Comparison of ENCODE assay signal across 18 cellular contexts in genomic region chr2:236715077-236715476, GRCh38.
A peak's percentile ranks its signal among the peaks of the same experiment; 100 is the strongest.
DNase-seq lines count a peak whose midpoint lies in the region; FAIRE-seq and TF ChIP-seq lines count a peak whose summit lies in the region.
"Had no signal": no experiment of that assay in that cellular context is flagged by ENCODE, and none has a peak within 500 bp of the region (broad histone marks: within the 10 kb centered on the region; RNA-seq: fewer than 3 reads in every experiment).

No MANE protein-coding gene starts in this region.

- H3K4me1 ChIP-seq in osteoblast (ENCODE audit: insufficient read depth, low read length) (peaks cover 25% of the 10 kb centered on the region), testis (no peaks in the 10 kb centered on the region)

- peak overlapping the region; percentile 10 for H2AFZ ChIP-seq in osteoblast (ENCODE audit: low read length)

- H3K36me3 Mint-ChIP-seq in CD14-positive monocyte, result peaks cover 0 to 4% of the 10 kb centered on the region in 2 donors
- H3K36me3 Mint-ChIP-seq: naive thymus-derived CD8-positive, alpha-beta T cell had no signal

- TF ChIP-seq POLR2A in testis (IDR thresholded peaks at IDR 0.05), result no peak

- H3K27me3 Mint-ChIP-seq in CD14-positive monocyte (ENCODE audit: low read depth in 3 of 3), result peaks cover 16 to 28% (median 23%) of the 10 kb centered on the region in 3 donors

- H3K9me3 ChIP-seq in osteoblast (ENCODE audit: low read depth, low read length), result no peaks in the 10 kb centered on the region
- no peaks in the 10 kb centered on the region for H3K9me3 ChIP-seq in testis
- H3K9me3 ChIP-seq: heart left ventricle, right atrium auricular region, transverse colon had no signal

- peak overlapping the region; percentile 47 to 80 for H3K4me3 Mint-ChIP-seq in CD14-positive monocyte
- H3K4me3 Mint-ChIP-seq: activated naive CD8-positive, alpha-beta T cell treated with anti-CD3 and anti-CD28 coated beads, Interleukin-2, amount 50 U/mL, for 24 hours; naive thymus-derived CD8-positive, alpha-beta T cell had no signal

- H3K9me3 Mint-ChIP-seq in CD14-positive monocyte, result peaks cover 0 to 4% (median 0%) of the 10 kb centered on the region in 7 donors
- H3K9me3 Mint-ChIP-seq: activated naive CD8-positive, alpha-beta T cell treated with anti-CD3 and anti-CD28 coated beads, Interleukin-2, amount 50 U/mL, for 24 hours; naive thymus-derived CD8-positive, alpha-beta T cell had no signal

- no peak overlapping the region for H3K4me3 ChIP-seq in fibroblast of the aortic adventitia (ENCODE audit: low read depth, low read length)
- H3K4me3 ChIP-seq in osteoblast (ENCODE audit: insufficient read depth, low read length), result peak overlapping the region; percentile 14
- H3K4me3 ChIP-seq in testis, result no peak overlapping the region
- H3K4me3 ChIP-seq: heart left ventricle, right atrium auricular region, transverse colon had no signal

- H3K27ac Mint-ChIP-seq in CD14-positive monocyte, result peak overlapping the region in 5 of 7 donors; percentile 24 to 68 (median 47)
- H3K27ac Mint-ChIP-seq: activated naive CD8-positive, alpha-beta T cell treated with anti-CD3 and anti-CD28 coated beads, Interleukin-2, amount 50 U/mL, for 24 hours; naive thymus-derived CD8-positive, alpha-beta T cell had no signal

- H3K27me3 ChIP-seq in osteoblast (ENCODE audit: insufficient read depth, low read length) (peaks cover 2% of the 10 kb centered on the region), testis (no peaks in the 10 kb centered on the region)
- H3K27me3 ChIP-seq: right atrium auricular region had no signal

- no peaks in the 10 kb centered on the region for H4K20me1 ChIP-seq in osteoblast (ENCODE audit: insufficient read depth, low read length)

- 51 to 57% methylated on average over 10 of the region's 10 CpGs for WGBS in testis, 2 donors

- H3K4me2 ChIP-seq in osteoblast (ENCODE audit: insufficient read depth, low read length), result peak overlapping the region; percentile 41

- no peaks in the 10 kb centered on the region for H3K36me3 ChIP-seq in osteoblast (ENCODE audit: insufficient read depth, low read length)
- no peaks in the 10 kb centered on the region for H3K36me3 ChIP-seq in testis (ENCODE audit: low read depth, missing control alignments)
- H3K36me3 ChIP-seq: heart left ventricle, right atrium auricular region, transverse colon had no signal

- intact Hi-C loops in CD14-positive monocyte (cut with micrococcal nuclease), result no loop called here
- intact Hi-C loops in testis (cut with DNase I; ENCODE audit: low total_unique reads), result no loop called here

- H3K4me1 Mint-ChIP-seq in CD14-positive monocyte, result peaks cover 51% of the 10 kb centered on the region
- H3K4me1 Mint-ChIP-seq: activated naive CD8-positive, alpha-beta T cell treated with anti-CD3 and anti-CD28 coated beads, Interleukin-2, amount 50 U/mL, for 24 hours had no signal

- no peaks in the 10 kb centered on the region for H3K79me2 ChIP-seq in osteoblast (ENCODE audit: insufficient read depth, low read length)

- TF ChIP-seq CTCF in CD14-positive monocyte (IDR thresholded peaks at IDR 0.05) (no peak), fibroblast of the aortic adventitia (IDR thresholded peaks at IDR 0.05; ENCODE audit: insufficient read depth, low read length) (no peak), osteoblast (IDR thresholded peaks at IDR 0.05; ENCODE audit: extremely low read depth, low read depth, low read length) (no peak), testis (IDR thresholded peaks at IDR 0.05) (no peak)

- H3K27ac ChIP-seq in osteoblast (ENCODE audit: low read depth, low read length), result no peak overlapping the region
- no peak overlapping the region for H3K27ac ChIP-seq in testis
- H3K27ac ChIP-seq: heart left ventricle, right atrium auricular region had no signal

- DNase-seq in CD14-positive monocyte (ENCODE audit: low spot score) (peak; percentile 57), RCC 7860 (ENCODE audit: low spot score) (peak; percentile 74), fibroblast of the aortic adventitia (ENCODE audit: low read depth) (peak; percentile 21), osteoblast (ENCODE audit: insufficient read length, low spot score, missing footprints) (no peak), testis (no peak), SHP77 (lab: John Stamatoyannopoulos, UW) (no peak), germinal center (ENCODE audit: low spot score) (no peak), HPDE6-E6E7 (ENCODE audit: extremely low spot score) (no peak)
- DNase-seq: activated naive CD8-positive, alpha-beta T cell treated with anti-CD3 and anti-CD28 coated beads, Interleukin-2, amount 50 U/mL, for 24 hours; activated T-cell treated with anti-CD3 and anti-CD28 coated beads, Interleukin-2, amount 50 U/mL, for 48 hours; AML-193; DMS53; heart left ventricle; naive thymus-derived CD8-positive, alpha-beta T cell; stimulated activated CD4-positive, alpha-beta T cell treated with anti-CD3 and anti-CD28 coated beads, Interleukin-4, amount 100 ng/mL, for 24 hours had no signal

- FAIRE-seq in RCC 7860 (lab: Jason Lieb, UNC), result peak; percentile 83
- FAIRE-seq: H1 had no signal

Comparison
In these comparisons a context has a peak if more than half of its experiments do, and no peak if none do; other contexts are left out.
1. DNase-seq: peak in CD14-positive monocyte (single experiment), RCC 7860 (single experiment) and fibroblast of the aortic adventitia (single experiment); none in osteoblast (single experiment), testis (single experiment), SHP77 (0 of 2), germinal center (single experiment) and HPDE6-E6E7 (single experiment).